ENCODE assay signal across 19 cellular contexts in the genomic region with DNA sequence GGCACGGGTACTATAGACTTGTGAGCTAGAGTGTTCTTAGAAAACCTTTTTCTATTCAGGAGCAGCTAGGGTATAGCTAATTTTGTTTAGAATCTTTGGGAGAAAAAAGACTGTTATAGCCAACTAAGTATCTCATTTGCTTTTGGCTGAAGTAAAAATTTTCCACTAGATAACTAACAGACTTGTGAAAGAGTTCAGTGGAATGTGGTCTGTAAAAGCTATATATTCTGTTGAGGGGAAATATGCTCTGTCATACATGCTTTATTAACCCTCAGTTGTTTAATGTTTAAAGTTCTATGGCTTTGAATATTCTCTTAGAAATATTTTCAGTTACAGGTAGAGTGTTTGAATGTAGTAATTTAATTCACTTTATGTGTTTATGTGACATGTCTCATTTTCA.
"Had no signal": no experiment of that assay in that cellular context is flagged by ENCODE, and none has a peak within 500 bp of the region (broad histone marks: within the 10 kb centered on the region; RNA-seq: fewer than 3 reads in every experiment).

No MANE protein-coding gene starts in this region.

- H3K27me3 ChIP-seq: gastrocnemius medialis, heart left ventricle, sigmoid colon, spleen, thyroid gland had no signal

- ATAC-seq: activated T-helper 17 cell treated with anti-CD3 and anti-CD28 coated beads, Interleukin-2, amount 50 U/mL, for 72 hours; gastrocnemius medialis; heart left ventricle; stimulated activated naive B cell treated with anti-CD40 and anti-IgM and Interleukin-4, amounts not matched to agents 10 μg/mL and 1 μg/mL and 100 μg/mL, for 72 hours had no signal

- H3K27me3 Mint-ChIP-seq: activated CD4-positive, alpha-beta memory T cell treated with anti-CD3 and anti-CD28 coated beads for 36 hours; activated naive CD8-positive, alpha-beta T cell treated with anti-CD3 and anti-CD28 coated beads, Interleukin-2, amount 10 ng/mL, durations not matched to agents 7 days and 5 days; activated T-helper 17 cell treated with anti-CD3 and anti-CD28 coated beads, Interleukin-2, amount 50 U/mL, for 72 hours; dendritic cell treated with granulocyte-macrophage colony-stimulating factor and Interleukin-4, amounts not matched to agents 40 ng/mL and 50 ng/mL, for 4 days; stimulated activated naive B cell treated with anti-CD40 and anti-IgM and Interleukin-4, amounts not matched to agents 10 μg/mL and 1 μg/mL and 100 μg/mL, for 72 hours had no signal

- H3K27ac Mint-ChIP-seq: activated CD4-positive, alpha-beta memory T cell treated with anti-CD3 and anti-CD28 coated beads for 36 hours; activated naive CD8-positive, alpha-beta T cell treated with anti-CD3 and anti-CD28 coated beads, Interleukin-2, amount 10 ng/mL, durations not matched to agents 7 days and 5 days; activated T-helper 17 cell treated with anti-CD3 and anti-CD28 coated beads, Interleukin-2, amount 50 U/mL, for 72 hours; dendritic cell treated with granulocyte-macrophage colony-stimulating factor and Interleukin-4, amounts not matched to agents 40 ng/mL and 50 ng/mL, for 4 days; stimulated activated naive B cell treated with anti-CD40 and anti-IgM and Interleukin-4, amounts not matched to agents 10 μg/mL and 1 μg/mL and 100 μg/mL, for 72 hours had no signal

- H3K9me3 ChIP-seq: gastrocnemius medialis, heart left ventricle, left ventricle myocardium inferior, sigmoid colon, spleen, thyroid gland had no signal

- H3K4me3 Mint-ChIP-seq: activated CD4-positive, alpha-beta memory T cell treated with anti-CD3 and anti-CD28 coated beads for 36 hours; activated naive CD8-positive, alpha-beta T cell treated with anti-CD3 and anti-CD28 coated beads, Interleukin-2, amount 10 ng/mL, durations not matched to agents 7 days and 5 days; activated T-helper 17 cell treated with anti-CD3 and anti-CD28 coated beads, Interleukin-2, amount 50 U/mL, for 72 hours; dendritic cell treated with granulocyte-macrophage colony-stimulating factor and Interleukin-4, amounts not matched to agents 40 ng/mL and 50 ng/mL, for 4 days; stimulated activated naive B cell treated with anti-CD40 and anti-IgM and Interleukin-4, amounts not matched to agents 10 μg/mL and 1 μg/mL and 100 μg/mL, for 72 hours had no signal

- H3K4me3 ChIP-seq: gastrocnemius medialis, heart left ventricle, left ventricle myocardium inferior, sigmoid colon, spleen, thyroid gland had no signal

- H3K4me1 Mint-ChIP-seq: stimulated activated naive B cell treated with anti-CD40 and anti-IgM and Interleukin-4, amounts not matched to agents 10 μg/mL and 1 μg/mL and 100 μg/mL, for 72 hours had no signal

- H3K27ac ChIP-seq: gastrocnemius medialis, heart left ventricle, left ventricle myocardium inferior, sigmoid colon, spleen, thyroid gland had no signal

- H3K4me1 ChIP-seq: gastrocnemius medialis, heart left ventricle, left ventricle myocardium inferior, spleen, thyroid gland had no signal

- H3K9me3 Mint-ChIP-seq: activated CD4-positive, alpha-beta memory T cell treated with anti-CD3 and anti-CD28 coated beads for 36 hours; activated naive CD8-positive, alpha-beta T cell treated with anti-CD3 and anti-CD28 coated beads, Interleukin-2, amount 10 ng/mL, durations not matched to agents 7 days and 5 days; activated T-helper 17 cell treated with anti-CD3 and anti-CD28 coated beads, Interleukin-2, amount 50 U/mL, for 72 hours; dendritic cell treated with granulocyte-macrophage colony-stimulating factor and Interleukin-4, amounts not matched to agents 40 ng/mL and 50 ng/mL, for 4 days; stimulated activated naive B cell treated with anti-CD40 and anti-IgM and Interleukin-4, amounts not matched to agents 10 μg/mL and 1 μg/mL and 100 μg/mL, for 72 hours had no signal

- DNase-seq: activated CD4-positive, alpha-beta memory T cell treated with anti-CD3 and anti-CD28 coated beads for 36 hours; activated naive CD4-positive, alpha-beta T cell; activated naive CD8-positive, alpha-beta T cell treated with anti-CD3 and anti-CD28 coated beads, Interleukin-2, amount 10 ng/mL, durations not matched to agents 7 days and 5 days; activated T-cell treated with anti-CD3 and anti-CD28 coated beads for 4 hours; anterior cingulate cortex; effector memory CD4-positive, alpha-beta T cell; gastrocnemius medialis; heart left ventricle; kidney glomerular epithelial cell; left ventricle myocardium inferior; mammary epithelial cell; occipital lobe; posterior cingulate gyrus; sigmoid colon; spleen; stimulated activated naive B cell treated with anti-CD40 and anti-IgM and Interleukin-4, amounts not matched to agents 10 μg/mL and 1 μg/mL and 100 μg/mL, for 72 hours; thyroid gland had no signal
